8 cellular contexts compared by ENCODE assay signal in the genomic region with DNA sequence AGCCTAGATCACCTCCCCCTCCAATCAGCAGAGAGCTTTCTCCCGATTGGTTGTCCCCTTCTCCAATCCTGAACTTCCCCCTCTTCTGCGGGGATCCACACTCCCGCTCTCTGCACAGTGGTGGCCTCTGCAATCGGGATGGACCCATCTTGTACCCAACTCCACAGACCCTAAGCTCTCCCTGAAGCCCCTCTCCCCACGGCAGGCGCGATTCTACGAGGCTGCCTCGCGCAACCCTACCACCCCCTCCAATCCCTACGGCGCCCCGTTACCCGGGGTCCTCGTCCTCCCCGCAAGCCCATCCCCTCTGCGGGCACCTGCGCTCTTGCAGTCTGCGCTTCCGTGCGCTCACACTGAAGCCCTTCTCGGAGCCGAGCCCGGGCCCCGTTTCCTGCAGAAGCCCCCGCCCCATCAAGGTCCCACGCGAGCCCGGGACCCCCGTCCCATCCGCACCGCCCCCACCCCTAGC. TPM values are rescaled to one million over a fixed set of nuclear protein-coding genes. Genes with fewer than 3 reads are reported as not detected.
DNase-seq lines count a peak whose midpoint lies in the region; ATAC-seq and TF ChIP-seq lines count a peak whose summit lies in the region.

No MANE protein-coding gene starts in this region.

- CTCF ChIA-PET in activated naive CD4-positive, alpha-beta T cell treated with anti-CD3 and anti-CD28 coated beads for 36 hours (lab: Charles Lee), result interaction anchor here (0.9 to 1.4 kb wide), 2 partner anchors 11 to 35 kb away, joined by 4 to 11 read pairs; no protein-coding TSS in a partner anchor

- peaks cover 8% of the 10 kb centered on the region for H3K4me1 Mint-ChIP-seq in GM23338
- H3K4me1 Mint-ChIP-seq in activated naive CD4-positive, alpha-beta T cell treated with anti-CD3 and anti-CD28 coated beads for 36 hours (ENCODE audit: low read depth), result peaks cover 13% of the 10 kb centered on the region

- H3K27ac Mint-ChIP-seq in GM23338, result peak overlapping the region; percentile 92
- H3K27ac Mint-ChIP-seq in activated naive CD4-positive, alpha-beta T cell treated with anti-CD3 and anti-CD28 coated beads for 36 hours, result peak overlapping the region; percentile 84

- no peaks in the 10 kb centered on the region for H3K27me3 ChIP-seq in DND-41 (ENCODE audit: insufficient read depth, low read length, poor library complexity)
- no peaks in the 10 kb centered on the region for H3K27me3 ChIP-seq in GM23338 (ENCODE audit: insufficient read depth)
- no peaks in the 10 kb centered on the region for H3K27me3 ChIP-seq in gastroesophageal sphincter
- H3K27me3 ChIP-seq in neutrophil, result no peaks in the 10 kb centered on the region

- H3K4me3 Mint-ChIP-seq in GM23338, result peak overlapping the region; percentile 98
- peak overlapping the region; percentile 98 for H3K4me3 Mint-ChIP-seq in activated naive CD4-positive, alpha-beta T cell treated with anti-CD3 and anti-CD28 coated beads for 36 hours

- WGBS in gastroesophageal sphincter (ENCODE audit: low coverage in 1 of 2), 2 donors, result 0 to 2% methylated on average over 7 to 12 of the region's 32 CpGs

- H3K4me3 ChIP-seq in DND-41 (ENCODE audit: low read depth in 1 of 2, low read length in 2 of 2) (peak overlapping the region; percentile 61 to 89; a peak in 3 of 4 replicates), GM23338 (peak overlapping the region; percentile 72), gastroesophageal sphincter (peak overlapping the region; percentile 99 to 100), neutrophil (ENCODE audit: low read depth in 1 of 2, low read length in 1 of 2) (peak overlapping the region; percentile 76 to 95)

- no peaks in the 10 kb centered on the region for H3K9me2 ChIP-seq in GM23338 (ENCODE audit: insufficient read depth)

- peak overlapping the region; percentile 81 for H3K9ac ChIP-seq in DND-41 (ENCODE audit: low read depth, low read length)

- H3K27me3 Mint-ChIP-seq in GM23338 (ENCODE audit: insufficient read depth, low read depth, poor library complexity), result peaks cover 11% of the 10 kb centered on the region
- H3K27me3 Mint-ChIP-seq in activated naive CD4-positive, alpha-beta T cell treated with anti-CD3 and anti-CD28 coated beads for 36 hours (ENCODE audit: low read depth), result no peaks in the 10 kb centered on the region

- intact Hi-C loops in activated naive CD4-positive, alpha-beta T cell treated with anti-CD3 and anti-CD28 coated beads for 36 hours (cut with micrococcal nuclease), result loop anchor here (1.0 kb wide), 5 partner anchors 13 to 301 kb away; a partner anchor contains a TSS

- H3K4me1 ChIP-seq in DND-41 (ENCODE audit: insufficient read depth, low read length), result peaks cover 24% of the 10 kb centered on the region
- H3K4me1 ChIP-seq in GM23338 (ENCODE audit: insufficient read depth), result peaks cover 17% of the 10 kb centered on the region
- peaks cover 0 to 21% (median 3%) of the 10 kb centered on the region in 3 donors for H3K4me1 ChIP-seq in gastroesophageal sphincter
- H3K4me1 ChIP-seq in neutrophil (ENCODE audit: control insufficient read depth in 1 of 2, insufficient read depth in 1 of 2, low read depth in 1 of 2, low read length in 1 of 2), result peaks cover 10 to 22% of the 10 kb centered on the region in 2 experiments

- peaks cover 3% of the 10 kb centered on the region; the same call in 1 of the 2 replicates for H4K20me1 ChIP-seq in DND-41 (ENCODE audit: insufficient read depth, low read length)
- H4K20me1 ChIP-seq in GM23338 (replicated peaks; ENCODE audit: insufficient read depth), result peaks cover 6% of the 10 kb centered on the region

- no peak for TF ChIP-seq POLR2A in gastroesophageal sphincter (IDR thresholded peaks at IDR 0.05)

- no peak for TF ChIP-seq EP300 in gastroesophageal sphincter (IDR thresholded peaks at IDR 0.05)

- H2AFZ ChIP-seq in DND-41 (ENCODE audit: low read depth, low read length) (peak overlapping the region; percentile 84), GM23338 (no peak overlapping the region)

- DNase-seq in DND-41 (peak; percentile 85), GM23338 (ENCODE audit: low spot score) (peak; percentile 96), M059J (ENCODE audit: low read depth) (peak; percentile 91), SIG-M5 (lab: John Stamatoyannopoulos, UW) (peak; percentile 56), superior temporal gyrus (ENCODE audit: extremely low spot score) (peak; percentile 92)
- peak; percentile 91 for DNase-seq in activated naive CD4-positive, alpha-beta T cell treated with anti-CD3 and anti-CD28 coated beads for 36 hours

- H3K4me2 ChIP-seq in DND-41 (ENCODE audit: insufficient read depth, low read length) (peak overlapping the region; percentile 81), GM23338 (peak overlapping the region; percentile 87)

- H3K79me2 ChIP-seq in DND-41 (ENCODE audit: insufficient read depth, low read length) (peaks cover 33% of the 10 kb centered on the region), GM23338 (replicated peaks; ENCODE audit: insufficient read depth) (peaks cover 10% of the 10 kb centered on the region)

- H3K27ac ChIP-seq in DND-41 (ENCODE audit: low read length) (peak overlapping the region; percentile 71), GM23338 (ENCODE audit: low read depth) (no peak overlapping the region), gastroesophageal sphincter (peak overlapping the region; percentile 91 to 98 (median 92)), neutrophil (peak overlapping the region; percentile 80)

- no peaks in the 10 kb centered on the region; the same call in 2 of the 3 replicates for H3K9me3 Mint-ChIP-seq in GM23338
- H3K9me3 Mint-ChIP-seq in activated naive CD4-positive, alpha-beta T cell treated with anti-CD3 and anti-CD28 coated beads for 36 hours, result no peaks in the 10 kb centered on the region

- peaks cover 15% of the 10 kb centered on the region for H3K36me3 ChIP-seq in DND-41 (ENCODE audit: insufficient read depth, low read length)
- H3K36me3 ChIP-seq in GM23338 (ENCODE audit: insufficient read depth), result no peaks in the 10 kb centered on the region
- H3K36me3 ChIP-seq in gastroesophageal sphincter, result peaks cover 0 to 28% of the 10 kb centered on the region in 2 donors
- H3K36me3 ChIP-seq in neutrophil, result peaks cover 12% of the 10 kb centered on the region

- peak; percentile 67 for ATAC-seq in DND-41 (ENCODE audit: insufficient read depth, low read depth)
- peak; percentile 85 for ATAC-seq in GM23338
- ATAC-seq in gastroesophageal sphincter, result peak; percentile 84

- H3K9me3 ChIP-seq in DND-41 (ENCODE audit: insufficient read depth, low read length, severe bottlenecking), result no peaks in the 10 kb centered on the region
- no peaks in the 10 kb centered on the region for H3K9me3 ChIP-seq in gastroesophageal sphincter
- no peaks in the 10 kb centered on the region for H3K9me3 ChIP-seq in neutrophil

- peak; percentile 1 for TF ChIP-seq CTCF in DND-41 (IDR thresholded peaks at IDR 0.05; ENCODE audit: borderline replicate concordance, extremely low read depth, low read length, poor library complexity, severe bottlenecking)
- TF ChIP-seq CTCF in GM23338 (conservative IDR thresholded peaks at IDR 0.05; ENCODE audit: low read depth in 2 of 2), result no peak
- TF ChIP-seq CTCF in gastroesophageal sphincter (IDR thresholded peaks at IDR 0.05), result no peak
- no peak for TF ChIP-seq CTCF in neutrophil (IDR thresholded peaks at IDR 0.05)

- H3K36me3 Mint-ChIP-seq in GM23338 (ENCODE audit: low read depth), result peaks cover 3% of the 10 kb centered on the region; the same call in 1 of the 3 replicates
- H3K36me3 Mint-ChIP-seq in activated naive CD4-positive, alpha-beta T cell treated with anti-CD3 and anti-CD28 coated beads for 36 hours (ENCODE audit: low read depth), result peaks cover 5% of the 10 kb centered on the region

- 0 out of 2 replicates have a peak, but pooled peaks cover 6% of the 10 kb centered on the region for H3F3A ChIP-seq in GM23338 (replicated peaks; ENCODE audit: low read depth)

TF ChIP-seq in GM23338, 12 proteins besides CTCF, POLR2A, EP300 and RAD21:
- TF ChIP-seq POLR2AphosphoS5 (IDR thresholded peaks at IDR 0.05; ENCODE audit: low read depth) (peak; percentile 97), ZNF114 (CRISPR knock-in tag; IDR thresholded peaks at IDR 0.05) (no peak), EZH2 (IDR thresholded peaks at IDR 0.05; ENCODE audit: low read depth, unreplicated experiment) (no peak)
- TF ChIP-seq, protein P1, sequence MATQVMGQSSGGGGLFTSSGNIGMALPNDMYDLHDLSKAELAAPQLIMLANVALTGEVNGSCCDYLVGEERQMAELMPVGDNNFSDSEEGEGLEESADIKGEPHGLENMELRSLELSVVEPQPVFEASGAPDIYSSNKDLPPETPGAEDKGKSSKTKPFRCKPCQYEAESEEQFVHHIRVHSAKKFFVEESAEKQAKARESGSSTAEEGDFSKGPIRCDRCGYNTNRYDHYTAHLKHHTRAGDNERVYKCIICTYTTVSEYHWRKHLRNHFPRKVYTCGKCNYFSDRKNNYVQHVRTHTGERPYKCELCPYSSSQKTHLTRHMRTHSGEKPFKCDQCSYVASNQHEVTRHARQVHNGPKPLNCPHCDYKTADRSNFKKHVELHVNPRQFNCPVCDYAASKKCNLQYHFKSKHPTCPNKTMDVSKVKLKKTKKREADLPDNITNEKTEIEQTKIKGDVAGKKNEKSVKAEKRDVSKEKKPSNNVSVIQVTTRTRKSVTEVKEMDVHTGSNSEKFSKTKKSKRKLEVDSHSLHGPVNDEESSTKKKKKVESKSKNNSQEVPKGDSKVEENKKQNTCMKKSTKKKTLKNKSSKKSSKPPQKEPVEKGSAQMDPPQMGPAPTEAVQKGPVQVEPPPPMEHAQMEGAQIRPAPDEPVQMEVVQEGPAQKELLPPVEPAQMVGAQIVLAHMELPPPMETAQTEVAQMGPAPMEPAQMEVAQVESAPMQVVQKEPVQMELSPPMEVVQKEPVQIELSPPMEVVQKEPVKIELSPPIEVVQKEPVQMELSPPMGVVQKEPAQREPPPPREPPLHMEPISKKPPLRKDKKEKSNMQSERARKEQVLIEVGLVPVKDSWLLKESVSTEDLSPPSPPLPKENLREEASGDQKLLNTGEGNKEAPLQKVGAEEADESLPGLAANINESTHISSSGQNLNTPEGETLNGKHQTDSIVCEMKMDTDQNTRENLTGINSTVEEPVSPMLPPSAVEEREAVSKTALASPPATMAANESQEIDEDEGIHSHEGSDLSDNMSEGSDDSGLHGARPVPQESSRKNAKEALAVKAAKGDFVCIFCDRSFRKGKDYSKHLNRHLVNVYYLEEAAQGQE (IDR thresholded peaks at IDR 0.05; ENCODE audit: unreplicated experiment), result no peak
TF ChIP-seq in GM23338: peak in this region for 1.

RNA-seq across cellular contexts. Expression of a gene that starts 0.5 kb away (rescaled TPM):
- 53.0 and 60.4 TPM in 2 replicates for total RNA-seq in GM23338 (2014; rRNA removed; shearing (Covaris generic))
- 251 and 255 TPM in 2 replicates for polyA plus RNA-seq in GM23338 (2016; fragmentation: Nextera tagmentation; extraction: Ambion mirVana)
- total RNA-seq in M059J (2014; rRNA removed; shearing (Covaris generic)), result 57.2 and 64.7 TPM in 2 replicates
- 10 to 100 TPM; 54.8 to 56.6 TPM for total RNA-seq in activated naive CD4-positive, alpha-beta T cell treated with anti-CD3 and anti-CD28 coated beads for 36 hours
- 10 to 100 TPM in 3 of 4 donors, 1 to 10 TPM in 1; 7.3 to 55.6 (median 33.4) TPM for total RNA-seq in gastroesophageal sphincter

RNA-seq across cellular contexts. Expression of a gene that starts 28.3 kb away (rescaled TPM):
- total RNA-seq in GM23338 (2014; rRNA removed; shearing (Covaris generic)), result 5.0 and 5.6 TPM in 2 replicates
- 9.7 and 9.8 TPM in 2 replicates for polyA plus RNA-seq in GM23338 (2016; fragmentation: Nextera tagmentation; extraction: Ambion mirVana)
- 0.37 and 0.39 TPM in 2 replicates for total RNA-seq in M059J (2014; rRNA removed; shearing (Covaris generic))
- total RNA-seq in activated naive CD4-positive, alpha-beta T cell treated with anti-CD3 and anti-CD28 coated beads for 36 hours, result under 1 TPM in 1 of 2 experiments, not detected in 1; 0.21 TPM
- total RNA-seq in gastroesophageal sphincter, result under 1 TPM in 1 of 4 donors, not detected in 3; 0.85 TPM
